1 cellular context compared by ENCODE assay signal in the genomic region with DNA sequence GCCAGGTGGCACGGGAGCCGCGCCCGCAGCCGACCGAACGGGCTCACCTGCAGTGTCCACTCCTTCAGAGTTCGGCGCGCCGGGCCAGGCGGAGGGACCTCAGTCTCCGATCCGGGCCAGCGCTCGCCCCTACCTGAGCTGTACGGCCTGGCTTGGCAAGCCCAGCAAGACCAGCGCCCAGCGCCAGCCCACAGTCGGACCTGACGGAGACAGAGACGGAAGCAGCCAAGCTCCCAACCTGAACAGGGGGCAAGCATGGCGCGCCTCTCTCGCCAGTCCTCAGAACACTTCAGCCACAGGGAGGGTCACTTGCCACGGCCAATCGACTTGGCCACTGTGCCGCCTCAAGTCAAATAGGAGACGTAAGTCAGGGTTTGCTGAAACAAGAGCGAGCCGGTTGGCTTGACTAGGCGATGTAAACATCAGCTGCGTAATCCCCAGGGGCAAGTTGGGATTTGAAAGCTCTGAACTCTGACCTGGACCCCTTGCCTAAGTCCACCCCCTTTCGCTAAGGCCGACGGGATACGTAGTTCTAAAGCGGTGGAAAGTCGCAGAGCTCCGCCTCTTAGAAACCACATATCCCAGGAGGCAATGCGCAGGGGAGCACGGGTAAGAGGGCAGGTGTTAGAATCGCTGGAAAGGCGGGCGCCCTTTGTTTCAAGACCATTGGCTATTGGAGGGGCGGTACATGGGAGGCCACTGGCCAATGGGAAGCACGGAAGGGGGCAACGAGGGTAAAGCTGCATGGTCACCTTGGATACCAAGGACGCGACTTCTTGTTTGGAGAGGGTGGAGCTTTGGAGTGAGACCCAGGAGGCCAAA.
TF ChIP-seq lines count a peak whose summit lies in the region.

A gene with protein sequence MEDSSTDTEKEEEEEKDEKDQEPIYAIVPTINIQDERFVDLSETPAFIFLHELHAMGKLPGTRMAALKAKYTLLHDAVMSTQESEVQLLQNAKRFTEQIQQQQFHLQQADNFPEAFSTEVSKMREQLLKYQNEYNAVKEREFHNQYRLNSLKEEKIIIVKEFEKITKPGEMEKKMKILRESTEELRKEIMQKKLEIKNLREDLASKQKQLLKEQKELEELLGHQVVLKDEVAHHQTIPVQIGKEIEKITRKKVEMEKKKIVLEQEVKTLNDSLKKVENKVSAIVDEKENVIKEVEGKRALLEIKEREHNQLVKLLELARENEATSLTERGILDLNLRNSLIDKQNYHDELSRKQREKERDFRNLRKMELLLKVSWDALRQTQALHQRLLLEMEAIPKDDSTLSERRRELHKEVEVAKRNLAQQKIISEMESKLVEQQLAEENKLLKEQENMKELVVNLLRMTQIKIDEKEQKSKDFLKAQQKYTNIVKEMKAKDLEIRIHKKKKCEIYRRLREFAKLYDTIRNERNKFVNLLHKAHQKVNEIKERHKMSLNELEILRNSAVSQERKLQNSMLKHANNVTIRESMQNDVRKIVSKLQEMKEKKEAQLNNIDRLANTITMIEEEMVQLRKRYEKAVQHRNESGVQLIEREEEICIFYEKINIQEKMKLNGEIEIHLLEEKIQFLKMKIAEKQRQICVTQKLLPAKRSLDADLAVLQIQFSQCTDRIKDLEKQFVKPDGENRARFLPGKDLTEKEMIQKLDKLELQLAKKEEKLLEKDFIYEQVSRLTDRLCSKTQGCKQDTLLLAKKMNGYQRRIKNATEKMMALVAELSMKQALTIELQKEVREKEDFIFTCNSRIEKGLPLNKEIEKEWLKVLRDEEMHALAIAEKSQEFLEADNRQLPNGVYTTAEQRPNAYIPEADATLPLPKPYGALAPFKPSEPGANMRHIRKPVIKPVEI (plus strand): TSS at position 756 of the 822 bp plus-strand sequence. CDS start 45,054 bp downstream, outside the sequence.

TF ChIP-seq in H1, 55 proteins besides CTCF, POLR2A, EP300 and RAD21 (continued from another document):
- TF ChIP-seq ASH2L (IDR thresholded peaks at IDR 0.05; ENCODE audit: low read length) (peak; percentile 34), SIN3A (conservative IDR thresholded peaks at IDR 0.05 in 1 of 2, IDR thresholded peaks at IDR 0.05 in 1 of 2; ENCODE audit: low read depth in 1 of 2, low read length in 2 of 2) (peak; percentile 84 to 96; a peak in 3 of 4 replicates), CREB1 (IDR thresholded peaks at IDR 0.05) (peak; percentile 72), SAP30 (IDR thresholded peaks at IDR 0.05; ENCODE audit: insufficient read depth, insufficient replicate concordance, low read length) (peak; percentile 92), CHD2 (IDR thresholded peaks at IDR 0.05; ENCODE audit: low read length) (peak; percentile 83), TBP (IDR thresholded peaks at IDR 0.05; ENCODE audit: low read depth, low read length) (0 out of 2 replicates have a peak, but pooled peaks have one; percentile 39), NRF1 (IDR thresholded peaks at IDR 0.05; ENCODE audit: low read depth, low read length) (peak; percentile 29; the same call in 1 of the 2 replicates), PHF8 (conservative IDR thresholded peaks at IDR 0.05; ENCODE audit: low read depth, low read length) (0 out of 2 replicates have a peak, but pooled peaks have one; percentile 22), POLR2AphosphoS5 (IDR thresholded peaks at IDR 0.05; ENCODE audit: low read depth, low read length) (0 out of 2 replicates have a peak, but pooled peaks have one; percentile 17), SIX5 (IDR thresholded peaks at IDR 0.05; ENCODE audit: low read depth, low read length) (peak; percentile 94), SP1 (IDR thresholded peaks at IDR 0.05; ENCODE audit: low read depth, low read length) (peak; percentile 85), SP2 (IDR thresholded peaks at IDR 0.05; ENCODE audit: low read length) (peak; percentile 26), KDM4A (IDR thresholded peaks at IDR 0.05; ENCODE audit: low read depth, low read length, severe bottlenecking) (peak; percentile 42), MAX (IDR thresholded peaks at IDR 0.05) (peak; percentile 26; the same call in 1 of the 2 replicates), SP4 (IDR thresholded peaks at IDR 0.05; ENCODE audit: low read length) (peak; percentile 79; the same call in 1 of the 2 replicates)
